ENCODE assay signal across 10 cellular contexts in the genomic region with DNA sequence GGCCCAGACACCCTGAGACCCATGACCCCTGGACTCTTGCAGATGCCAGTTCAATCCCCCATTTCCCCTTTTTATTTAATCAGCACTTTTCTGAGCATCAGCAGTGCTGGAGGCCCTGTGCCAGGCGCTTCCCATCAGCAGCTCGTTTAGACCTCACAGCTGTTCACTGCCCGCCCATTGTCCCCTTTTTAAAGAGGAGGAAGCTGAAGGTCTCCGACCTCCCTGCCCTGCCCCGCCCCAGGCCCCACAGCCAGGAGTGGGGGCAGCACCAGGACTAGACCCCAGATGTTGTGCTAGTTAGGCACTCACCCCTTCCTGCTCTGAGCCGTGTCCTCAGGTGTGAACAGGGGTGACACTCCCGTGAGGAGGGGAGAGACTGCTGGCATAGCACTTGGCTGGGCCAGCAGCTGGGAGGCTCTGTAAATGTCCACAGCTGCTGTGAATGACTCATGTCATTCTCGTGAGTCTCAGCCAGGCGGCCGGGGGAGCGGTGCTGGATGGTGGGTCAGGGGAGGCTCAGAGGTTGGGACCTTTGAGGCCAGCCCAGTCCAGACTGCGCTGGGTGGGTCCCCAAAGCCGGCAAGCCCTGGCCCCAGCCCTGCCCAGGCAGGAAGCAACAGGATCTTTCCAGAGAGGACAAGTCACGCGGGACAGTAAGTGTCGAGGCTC. TPM values are rescaled to one million over a fixed set of nuclear protein-coding genes. Genes with fewer than 3 reads are reported as not detected.
DNase-seq lines count a peak whose midpoint lies in the region; ATAC-seq and TF ChIP-seq lines count a peak whose summit lies in the region.
"Had no signal": no experiment of that assay in that cellular context is flagged by ENCODE, and none has a peak within 500 bp of the region (broad histone marks: within the 10 kb centered on the region; RNA-seq: fewer than 3 reads in every experiment).

No MANE protein-coding gene starts in this region.

- DNase-seq in Right ventricle myocardium inferior (ENCODE audit: missing footprints) = peak; percentile 88
- no peak for DNase-seq in cardiac septum (ENCODE audit: low spot score)
- DNase-seq in endodermal cell = peak; percentile 74
- peak in 2 of 3 donors; percentile 42 to 49 for DNase-seq in mucosa of descending colon
- peak; percentile 83 for DNase-seq in aorta
- DNase-seq in effector CD4-positive, alpha-beta T cell = no peak
- no peak for DNase-seq in activated T-cell treated with anti-CD3 and anti-CD28 coated beads, Interleukin-2, amount 50 U/mL, for 24 hours
- DNase-seq in SW 1271 (lab: John Stamatoyannopoulos, UW) = no peak
- DNase-seq: activated CD4-positive, CD25-positive, alpha-beta regulatory T cell; NCI-H2081 had no signal

- H3K4me3 ChIP-seq in endodermal cell (ENCODE audit: low read length) (no peak overlapping the region), mucosa of descending colon (no peak overlapping the region), aorta (ENCODE audit: low read length in 2 of 2) (no peak overlapping the region)

- H3K9me3 ChIP-seq in endodermal cell (ENCODE audit: control insufficient read depth, low read length) (no peaks in the 10 kb centered on the region), mucosa of descending colon (no peaks in the 10 kb centered on the region), aorta (ENCODE audit: control insufficient read depth, low read length) (no peaks in the 10 kb centered on the region)

- peak; percentile 90 for ATAC-seq in Right ventricle myocardium inferior
- ATAC-seq in mucosa of descending colon = peak; percentile 73
- ATAC-seq in aorta (ENCODE audit: low FRiP score) = peak; percentile 58

- H3K9ac ChIP-seq in endodermal cell (ENCODE audit: extremely low read depth, low read length, poor library complexity, severe bottlenecking) = no peak overlapping the region

- H3K36me3 Mint-ChIP-seq in endodermal cell (ENCODE audit: low read depth) = peaks cover 3% of the 10 kb centered on the region
- no peaks in the 10 kb centered on the region for H3K36me3 Mint-ChIP-seq in activated T-cell treated with anti-CD3 and anti-CD28 coated beads, Interleukin-2, amount 50 U/mL, for 24 hours (ENCODE audit: low read depth)

- no peak for TF ChIP-seq CTCF in endodermal cell (conservative IDR thresholded peaks at IDR 0.05)
- TF ChIP-seq CTCF in mucosa of descending colon (IDR thresholded peaks at IDR 0.05) = no peak

- H3K4me1 ChIP-seq in endodermal cell (ENCODE audit: control insufficient read depth, insufficient read depth, low read length) = peaks cover 2% of the 10 kb centered on the region
- no peaks in the 10 kb centered on the region for H3K4me1 ChIP-seq in mucosa of descending colon (ENCODE audit: low read depth)
- H3K4me1 ChIP-seq in aorta (ENCODE audit: control insufficient read depth in 1 of 2, insufficient read depth in 2 of 2, low read length in 2 of 2) = no peaks in the 10 kb centered on the region

- H3K36me3 ChIP-seq in endodermal cell (ENCODE audit: control insufficient read depth, insufficient read depth, low read length) = no peaks in the 10 kb centered on the region
- no peaks in the 10 kb centered on the region for H3K36me3 ChIP-seq in mucosa of descending colon (ENCODE audit: low read depth)
- no peaks in the 10 kb centered on the region for H3K36me3 ChIP-seq in aorta (ENCODE audit: control insufficient read depth in 1 of 2, insufficient read depth in 2 of 2, low read length in 1 of 2)

- 62 to 79% methylated on average over 7 to 16 of the region's 16 CpGs for WGBS in endodermal cell (ENCODE audit: insufficient coverage in 1 of 2, insufficient read length in 1 of 2), 2 experiments
- WGBS in aorta, 2 donors = 32 to 35% methylated on average over 16 of the region's 16 CpGs

- no peaks in the 10 kb centered on the region for H3K27me3 ChIP-seq in endodermal cell (ENCODE audit: control insufficient read depth, insufficient read depth, low read length, poor library complexity, severe bottlenecking)
- H3K27me3 ChIP-seq in aorta (ENCODE audit: control insufficient read depth in 1 of 2, insufficient read depth in 2 of 2, low read length in 1 of 2) = no peaks in the 10 kb centered on the region

- peaks cover 7% of the 10 kb centered on the region for H3K4me1 Mint-ChIP-seq in endodermal cell
- no peaks in the 10 kb centered on the region for H3K4me1 Mint-ChIP-seq in activated T-cell treated with anti-CD3 and anti-CD28 coated beads, Interleukin-2, amount 50 U/mL, for 24 hours (ENCODE audit: low read depth)

- H3K27ac ChIP-seq in endodermal cell (ENCODE audit: low read depth, low read length) (no peak overlapping the region), aorta (ENCODE audit: low read depth in 1 of 2, low read length in 2 of 2) (no peak overlapping the region)

- no peak overlapping the region for H3K4me3 Mint-ChIP-seq in endodermal cell
- H3K4me3 Mint-ChIP-seq in activated T-cell treated with anti-CD3 and anti-CD28 coated beads, Interleukin-2, amount 50 U/mL, for 24 hours = no peak overlapping the region

- peaks cover 3% of the 10 kb centered on the region for H3K27me3 Mint-ChIP-seq in endodermal cell (ENCODE audit: insufficient read depth)
- no peaks in the 10 kb centered on the region for H3K27me3 Mint-ChIP-seq in activated T-cell treated with anti-CD3 and anti-CD28 coated beads, Interleukin-2, amount 50 U/mL, for 24 hours

- intact Hi-C loops in Right ventricle myocardium inferior (cut with DNase I) (no loop called here), cardiac septum (cut with DNase I) (no loop called here), mucosa of descending colon (cut with DNase I, micrococcal nuclease) (no loop called here), aorta (cut with DNase I) (no loop called here)

- no peaks in the 10 kb centered on the region for H3K9me3 Mint-ChIP-seq in endodermal cell
- no peaks in the 10 kb centered on the region for H3K9me3 Mint-ChIP-seq in activated T-cell treated with anti-CD3 and anti-CD28 coated beads, Interleukin-2, amount 50 U/mL, for 24 hours

- no peak overlapping the region for H3K27ac Mint-ChIP-seq in endodermal cell
- no peak overlapping the region for H3K27ac Mint-ChIP-seq in activated T-cell treated with anti-CD3 and anti-CD28 coated beads, Interleukin-2, amount 50 U/mL, for 24 hours

RNA-seq across cellular contexts. Expression of gene EMID1, which starts 19.9 kb away (rescaled TPM):
- 0.43 TPM for total RNA-seq in Right ventricle myocardium inferior
- total RNA-seq in cardiac septum = 1.3 TPM
- total RNA-seq in endodermal cell = 10 to 100 TPM; 19.8 to 41.8 TPM
- polyA plus RNA-seq in endodermal cell (2013, experiment 1 of 2) = 29.6 TPM
- 23.9 TPM for polyA plus RNA-seq in endodermal cell (2013, experiment 2 of 2)
- total RNA-seq in mucosa of descending colon = 1 to 10 TPM; 1.6 to 4.3 (median 3.0) TPM
- total RNA-seq in aorta = 1 to 10 TPM; 1.2 to 7.0 TPM
- polyA plus RNA-seq in aorta = under 1 TPM; 0.13 to 0.69 TPM

RNA-seq across cellular contexts. Expression of gene RHBDD3, which starts 42.2 kb away (rescaled TPM):
- total RNA-seq in Right ventricle myocardium inferior (11.6 TPM), cardiac septum (16.7 TPM), endodermal cell (10 to 100 TPM; 65.0 to 75.2 TPM), mucosa of descending colon (10 to 100 TPM; 13.3 to 26.1 (median 19.1) TPM), aorta (10 to 100 TPM in 1 of 2 donors, 1 to 10 TPM in 1; 9.0 to 17.4 TPM)
- 45.2 TPM for polyA plus RNA-seq in endodermal cell (2013, experiment 1 of 2)
- polyA plus RNA-seq in endodermal cell (2013, experiment 2 of 2) = 37.1 TPM
- 10 to 100 TPM in 1 of 2 donors, 1 to 10 TPM in 1; 5.5 to 19.4 TPM for polyA plus RNA-seq in aorta

RNA-seq across cellular contexts. Expression of gene EWSR1, which starts 42.5 kb away (rescaled TPM):
- 112 TPM for total RNA-seq in Right ventricle myocardium inferior
- 138 TPM for total RNA-seq in cardiac septum
- 100 to 1,000 TPM; 295 to 352 TPM for total RNA-seq in endodermal cell
- polyA plus RNA-seq in endodermal cell (2013, experiment 1 of 2) = 394 TPM
- polyA plus RNA-seq in endodermal cell (2013, experiment 2 of 2) = 355 TPM
- 100 to 1,000 TPM; 176 to 227 (median 179) TPM for total RNA-seq in mucosa of descending colon
- total RNA-seq in aorta = 100 to 1,000 TPM; 176 to 184 TPM
- 100 to 1,000 TPM in 1 of 2 donors, 10 to 100 TPM in 1; 74.8 to 207 TPM for polyA plus RNA-seq in aorta

Comparison
In these comparisons a context has a peak if more than half of its experiments do, and no peak if none do; other contexts are left out.
1. DNase-seq: peak in Right ventricle myocardium inferior (single experiment), endodermal cell (single experiment), mucosa of descending colon (2 of 3) and aorta (2 of 2); none in cardiac septum (single experiment), effector CD4-positive, alpha-beta T cell (single experiment), activated T-cell treated with anti-CD3 and anti-CD28 coated beads, Interleukin-2, amount 50 U/mL, for 24 hours (single experiment) and SW 1271 (0 of 2).
2. Peak in every context shown above with its lines, with median percentiles within 50 percentile points of each other: ATAC-seq.